In genomic region chr17:9576521-9577401, GRCh38 we compare ENCODE assay signal across 9 cellular contexts. TPM values are rescaled to one million over a fixed set of nuclear protein-coding genes. Genes with fewer than 3 reads are reported as not detected.
DNase-seq lines count a peak whose midpoint lies in the region; ATAC-seq, FAIRE-seq and TF ChIP-seq lines count a peak whose summit lies in the region.
"Had no signal": no experiment of that assay in that cellular context is flagged by ENCODE, and none has a peak within 500 bp of the region (broad histone marks: within the 10 kb centered on the region; RNA-seq: fewer than 3 reads in every experiment).

CFAP52 (plus strand) TSS chr17:9576642; CDS start chr17:9576696, 54 bp downstream.

- H3K4me2 ChIP-seq in H9 (ENCODE audit: insufficient read depth, insufficient read length, low read length) = peak within 1 kb of the TSS; percentile 99
- H3K4me2 ChIP-seq in HepG2 (ENCODE audit: low read depth, low read length) = peak within 1 kb of the TSS; percentile 78

- no peak within 1 kb of the TSS for H4K5ac ChIP-seq in H9 (ENCODE audit: insufficient read length, low read depth, low read length)

- H3K27me3 ChIP-seq in H9 (ENCODE audit: insufficient read depth, low read length) = no peaks in the 10 kb centered on the region
- no peaks in the 10 kb centered on the region for H3K27me3 ChIP-seq in HepG2 (ENCODE audit: control insufficient read depth in 1 of 2, insufficient read depth in 2 of 2, low read length in 2 of 2)

- H4K91ac ChIP-seq in H9 (ENCODE audit: insufficient read length, low read depth, low read length) = no peak within 1 kb of the TSS

- no peaks in the 10 kb centered on the region; a peak in 1 of 7 replicates for H3K36me3 Mint-ChIP-seq in H9 (ENCODE audit: insufficient read depth in 1 of 3, low read depth in 3 of 3)
- H3K36me3 Mint-ChIP-seq in dendritic cell treated with granulocyte-macrophage colony-stimulating factor and Interleukin-4, amounts not matched to agents 40 ng/mL and 50 ng/mL, for 4 days (ENCODE audit: low read depth) = peaks cover 7% of the 10 kb centered on the region

- TF ChIP-seq POLR2A in HepG2 (IDR thresholded peaks at IDR 0.05; ENCODE audit: insufficient read depth in 1 of 2, low read depth in 2 of 2, low read length in 2 of 2) = no peak

- H3K27ac ChIP-seq in H9 (ENCODE audit: insufficient read length, low read depth, low read length) = no peak within 1 kb of the TSS
- H3K27ac ChIP-seq in HepG2 (ENCODE audit: extremely low read length, insufficient read depth, low read length) = peak within 1 kb of the TSS; percentile 36

- no peak within 1 kb of the TSS for H2BK15ac ChIP-seq in H9 (ENCODE audit: low read depth, low read length)

- no peak within 1 kb of the TSS for H3K56ac ChIP-seq in H9 (ENCODE audit: insufficient read length, low read depth, low read length)

- H3K4me1 ChIP-seq in H9 (ENCODE audit: insufficient read depth, low read length) = no peaks in the 10 kb centered on the region
- 0 out of 2 replicates have a peak, but pooled peaks cover 6% of the 10 kb centered on the region for H3K4me1 ChIP-seq in HepG2 (ENCODE audit: insufficient read depth, low read length)

- no peak within 1 kb of the TSS for H3K14ac ChIP-seq in H9 (ENCODE audit: insufficient read depth, low read length)

- no peak within 1 kb of the TSS for H2BK20ac ChIP-seq in H9 (ENCODE audit: low read depth, low read length, poor library complexity, severe bottlenecking)

- no peak within 1 kb of the TSS for H3K4ac ChIP-seq in H9 (ENCODE audit: low read depth, low read length)

- POLR2A ChIA-PET in HepG2 (lab: Yijun Ruan, JAX) = interaction anchor here (0.9 kb wide), 1 partner anchor 108 kb away, joined by 3 read pairs; no protein-coding TSS in a partner anchor

- H4K20me1 ChIP-seq in H9 (ENCODE audit: control insufficient read depth, insufficient read depth, insufficient read length) (no peaks in the 10 kb centered on the region), HepG2 (ENCODE audit: insufficient read depth, low read length) (no peaks in the 10 kb centered on the region)

- no peak for TF ChIP-seq EP300 in HepG2 (IDR thresholded peaks at IDR 0.05; ENCODE audit: low read depth in 2 of 2, low read length in 2 of 2)
- TF ChIP-seq EP300 in HepG2 (CRISPR knock-in tag; IDR thresholded peaks at IDR 0.05; ENCODE audit: borderline replicate concordance) = no peak

- H3K27me3 Mint-ChIP-seq in H9 (ENCODE audit: low read depth) = peaks cover 2% of the 10 kb centered on the region
- no peaks in the 10 kb centered on the region for H3K27me3 Mint-ChIP-seq in dendritic cell treated with granulocyte-macrophage colony-stimulating factor and Interleukin-4, amounts not matched to agents 40 ng/mL and 50 ng/mL, for 4 days

- TF ChIP-seq CTCF in H9 (conservative IDR thresholded peaks at IDR 0.05) = peak; percentile 87
- TF ChIP-seq CTCF in HepG2 (CRISPR knock-in tag; IDR thresholded peaks at IDR 0.05) = peak; percentile 73

- H3K9me3 ChIP-seq in H9 (ENCODE audit: control insufficient read depth, low read depth, low read length) (no peaks in the 10 kb centered on the region), HepG2 (ENCODE audit: low read length) (no peaks in the 10 kb centered on the region)

- H3K9me3 Mint-ChIP-seq in H9 = no peaks in the 10 kb centered on the region
- no peaks in the 10 kb centered on the region for H3K9me3 Mint-ChIP-seq in dendritic cell treated with granulocyte-macrophage colony-stimulating factor and Interleukin-4, amounts not matched to agents 40 ng/mL and 50 ng/mL, for 4 days

- WGBS in H9 (ENCODE audit: extremely low coverage, insufficient read length, low lambda C conversion rate) = no CpG with 5 or more reads among the region's 40 CpGs
- 72% methylated on average over 39 of the region's 40 CpGs for WGBS in HepG2 (ENCODE audit: low lambda C conversion rate)

- BruUV-seq in HepG2 (replicated peaks; lab: Mats Ljungman, UMichigan) = no TSS peak

- H3K9ac ChIP-seq in H9 (ENCODE audit: extremely low read depth, insufficient read length, low read length) (peak within 1 kb of the TSS; percentile 34), HepG2 (ENCODE audit: insufficient read depth, low read depth, low read length) (peak within 1 kb of the TSS; percentile 69)

- no peak within 1 kb of the TSS for H3K23ac ChIP-seq in H9 (ENCODE audit: insufficient read length, low read depth, low read length)

- intact Hi-C loops in dendritic cell treated with granulocyte-macrophage colony-stimulating factor and Interleukin-4, amounts not matched to agents 40 ng/mL and 50 ng/mL, for 4 days (cut with micrococcal nuclease) = loop anchor here (5.0 kb wide), 2 partner anchors 101 to 151 kb away; no protein-coding TSS in a partner anchor
- intact Hi-C loops in HepG2 (cut with micrococcal nuclease; ENCODE audit: unreplicated experiment) = loop anchor here (1.0 to 10.0 kb wide), 3 partner anchors 68 to 149 kb away; partner anchors contain the start of gene USP43

- H2AFZ ChIP-seq in H9 (ENCODE audit: low read length) = peak within 1 kb of the TSS; percentile 69
- peak within 1 kb of the TSS; percentile 89 for H2AFZ ChIP-seq in HepG2 (ENCODE audit: low read length)

- ATAC-seq in HepG2 = peak; percentile 70
- ATAC-seq in GM18519 (IDR thresholded peaks at IDR 0.05; ENCODE audit: low FRiP score, unreplicated experiment) = no peak

- DNase-seq in COR-L47 (lab: John Stamatoyannopoulos, UW) = peak; percentile 10
- DNase-seq in H9 = peak; percentile 95
- DNase-seq in NCI-H510A (lab: John Stamatoyannopoulos, UW) = peak; percentile 41
- peak; percentile 61 to 73 for DNase-seq in activated CD4-positive, alpha-beta T cell treated with anti-CD3 and anti-CD28 coated beads, Interleukin-2, amount 50 U/mL, for 24 hours (ENCODE audit: low read depth in 1 of 2, low spot score in 1 of 2)
- DNase-seq in HepG2 (ENCODE audit: low spot score) = peak; percentile 33
- peak; percentile 73 for DNase-seq in stimulated activated CD4-positive, alpha-beta T cell treated with anti-CD3 and anti-CD28 coated beads, Interleukin-2, amount 100 ng/mL, for 4 hours (ENCODE audit: low read depth)

- H3K79me2 ChIP-seq in H9 (ENCODE audit: insufficient read depth, low read length) (no peaks in the 10 kb centered on the region), HepG2 (ENCODE audit: insufficient read depth, low read length) (peaks cover 6% of the 10 kb centered on the region)

- no peaks in the 10 kb centered on the region for H3K36me3 ChIP-seq in HepG2 (replicated peaks in 1 of 2; ENCODE audit: control insufficient read depth in 1 of 2, insufficient read depth in 2 of 2, low read length in 2 of 2)

- H3K79me1 ChIP-seq in H9 (ENCODE audit: insufficient read depth, low read depth, low read length, poor library complexity, severe bottlenecking) = no peaks in the 10 kb centered on the region

- H4K8ac ChIP-seq in H9 (replicated peaks; ENCODE audit: insufficient read length, low read depth, low read length) = no peak within 1 kb of the TSS

- H3K18ac ChIP-seq in H9 (ENCODE audit: insufficient read length, low read depth, low read length) = no peak within 1 kb of the TSS

- no peak within 1 kb of the TSS for H2BK5ac ChIP-seq in H9 (ENCODE audit: insufficient read length, low read length)

- no peak within 1 kb of the TSS for H2AK5ac ChIP-seq in H9 (ENCODE audit: insufficient read length, low read length)

- H3K4me3 ChIP-seq in HepG2 (replicated peaks in 1 of 3; ENCODE audit: insufficient read depth in 1 of 3, low read depth in 2 of 3, low read length in 3 of 3) = peak within 1 kb of the TSS; percentile 71 to 95 (median 81)

- H3K4me3 Mint-ChIP-seq in H9 = peak within 1 kb of the TSS; percentile 94 to 98
- peak within 1 kb of the TSS; percentile 87 for H3K4me3 Mint-ChIP-seq in dendritic cell treated with granulocyte-macrophage colony-stimulating factor and Interleukin-4, amounts not matched to agents 40 ng/mL and 50 ng/mL, for 4 days

- TF ChIP-seq RAD21 in HepG2 (CRISPR knock-in tag; IDR thresholded peaks at IDR 0.05) = 0 out of 2 replicates have a peak, but pooled peaks have one; percentile 22

- peak within 1 kb of the TSS in 2 of 3 experiments; percentile 50 to 89; a peak in 3 of 7 replicates for H3K27ac Mint-ChIP-seq in H9
- peak within 1 kb of the TSS; percentile 79 for H3K27ac Mint-ChIP-seq in dendritic cell treated with granulocyte-macrophage colony-stimulating factor and Interleukin-4, amounts not matched to agents 40 ng/mL and 50 ng/mL, for 4 days

- FAIRE-seq in HepG2 (lab: Jason Lieb, UNC) = peak; percentile 74

- CTCF ChIA-PET in HepG2 (lab: Yijun Ruan, JAX; ENCODE audit: low intra/inter-chr PET ratio, low total read pairs) = interaction anchor here (0.9 to 2.2 kb wide), 3 partner anchors 99 to 191 kb away, joined by 3 to 11 read pairs (median 4); no protein-coding TSS in a partner anchor

- peaks cover 11% of the 10 kb centered on the region for H3K23me2 ChIP-seq in H9 (ENCODE audit: insufficient read length, low read depth, low read length, poor library complexity, severe bottlenecking)

- H2BK120ac ChIP-seq in H9 (ENCODE audit: low read depth, low read length, poor library complexity, severe bottlenecking) = no peak within 1 kb of the TSS

- no peak within 1 kb of the TSS for H3T11ph ChIP-seq in H9 (ENCODE audit: low read length)

- in situ Hi-C loops in HepG2 (cut with HindIII; ENCODE audit: extremely low pct_ligation_motif_present, low pct_unique_long_range_greater_than_20kb) = no loop called here

- no peak within 1 kb of the TSS for H2BK12ac ChIP-seq in H9 (ENCODE audit: insufficient read length, low read depth, low read length)

- peaks cover 10 to 13% of the 10 kb centered on the region in 2 experiments for H3K4me1 Mint-ChIP-seq in H9
- peaks cover 25% of the 10 kb centered on the region for H3K4me1 Mint-ChIP-seq in dendritic cell treated with granulocyte-macrophage colony-stimulating factor and Interleukin-4, amounts not matched to agents 40 ng/mL and 50 ng/mL, for 4 days (ENCODE audit: low read depth)

RNA-seq across cellular contexts. Expression of gene CFAP52, which starts in this region (rescaled TPM):
- total RNA-seq in H9 (2021) (not detected in 2 replicates), HepG2 (2016; rRNA removed; fragmentation: Illumina TruSeq; extraction: Trizol) (not detected in 2 replicates)
- total RNA-seq in HepG2 (2016; cell fraction: cytosol; rRNA removed; fragmentation: Illumina TruSeq; extraction: Trizol; ENCODE audit: low read depth) = not detected in 2 replicates
- total RNA-seq in HepG2 (2016; cell fraction: insoluble cytoplasmic fraction; rRNA removed; fragmentation: Illumina TruSeq; extraction: Trizol) = not detected in 2 replicates
- total RNA-seq in HepG2 (2016; cell fraction: membrane; rRNA removed; fragmentation: Illumina TruSeq; extraction: Trizol) = not detected in 2 replicates
- not detected in 2 replicates for total RNA-seq in HepG2 (2016; cell fraction: nucleus; rRNA removed; fragmentation: Illumina TruSeq; extraction: Trizol)
- not detected in 2 replicates for polyA plus RNA-seq in HepG2 (2011; rRNA removed)
- not detected in 2 replicates for polyA plus RNA-seq in HepG2 (2011; cell fraction: cytosol; rRNA removed)
- polyA plus RNA-seq in HepG2 (2011; cell fraction: nucleus; rRNA removed) = not detected in 2 replicates
- polyA plus RNA-seq in HepG2 (2012) = not detected in 2 replicates
- not detected in 2 replicates for polyA plus RNA-seq in HepG2 (2016; cell fraction: cytosol; fragmentation: Illumina TruSeq; extraction: Trizol; ENCODE audit: low read depth)
- polyA plus RNA-seq in HepG2 (2016; cell fraction: insoluble cytoplasmic fraction; fragmentation: Illumina TruSeq; extraction: Trizol; ENCODE audit: low read depth) = not detected in 2 replicates
- not detected in 2 replicates for polyA plus RNA-seq in HepG2 (2016; cell fraction: membrane; fragmentation: Illumina TruSeq; extraction: Trizol; ENCODE audit: low read depth)
- not detected in 2 replicates for polyA plus RNA-seq in HepG2 (2016; cell fraction: nucleus; fragmentation: Illumina TruSeq; extraction: Trizol; ENCODE audit: insufficient read depth, low read depth)
- 0.61 TPM in 1 of 2 replicates, not detected in the other for polyA minus RNA-seq in HepG2 (2011; rRNA and poly(A)+ RNA removed; ENCODE audit: low replicate concordance)
- polyA minus RNA-seq in HepG2 (2011; cell fraction: cytosol; rRNA and poly(A)+ RNA removed) = not detected in 2 replicates
- polyA minus RNA-seq in HepG2 (2011; cell fraction: nucleus; rRNA and poly(A)+ RNA removed) = not detected in 2 replicates
- total RNA-seq: glomerular endothelial cell had no signal

Comparison
In these comparisons a context has a peak if more than half of its experiments do, and no peak if none do; other contexts are left out.
1. Peak in DNase-seq, H3K9ac ChIP-seq and H3K4me2 ChIP-seq in H9; RNA of the gene not detected or under 1 TPM.
2. Peak in DNase-seq, ATAC-seq, H3K4me3 ChIP-seq, H3K27ac ChIP-seq, H3K9ac ChIP-seq and H3K4me2 ChIP-seq in HepG2; RNA of the gene not detected or under 1 TPM.
3. DNase-seq: peak in every context shown above with its lines; median percentile 95 in H9; 73 in stimulated activated CD4-positive, alpha-beta T cell treated with anti-CD3 and anti-CD28 coated beads, Interleukin-2, amount 100 ng/mL, for 4 hours; 67 in activated CD4-positive, alpha-beta T cell treated with anti-CD3 and anti-CD28 coated beads, Interleukin-2, amount 50 U/mL, for 24 hours; 41 in NCI-H510A; 33 in HepG2; 10 in COR-L47.